Comparison of ENCODE assay signal across 20 cellular contexts in genomic region chr14:99137001-99137700, GRCh38.
DNase-seq lines count a peak whose midpoint lies in the region; ATAC-seq and TF ChIP-seq lines count a peak whose summit lies in the region.
"Had no signal": no experiment of that assay in that cellular context is flagged by ENCODE, and none has a peak within 500 bp of the region (broad histone marks: within the 10 kb centered on the region; RNA-seq: fewer than 3 reads in every experiment).

No MANE protein-coding gene starts in this region.

- intact Hi-C loops in esophagus muscularis mucosa (cut with DNase I) = no loop called here

- WGBS in esophagus muscularis mucosa = 76% methylated on average over 11 of the region's 11 CpGs

- CTCF ChIA-PET in HEK293 (lab: Yijun Ruan, JAX) = no interaction called here

- TF ChIP-seq CTCF in HEK293 (tag by site-specific recombination; IDR thresholded peaks at IDR 0.05) (peak; percentile 41; the same call in 1 of the 2 replicates), esophagus muscularis mucosa (IDR thresholded peaks at IDR 0.05) (no peak), foreskin keratinocyte (conservative IDR thresholded peaks at IDR 0.05) (no peak)

- H3K27ac ChIP-seq in HEK293 (ENCODE audit: extremely low read depth, low read depth, low read length) (no peak overlapping the region), esophagus muscularis mucosa (replicated peaks in 1 of 4) (no peak overlapping the region), foreskin keratinocyte (no peak overlapping the region)
- H3K27ac ChIP-seq: coronary artery, gastrocnemius medialis, pancreas had no signal

- H3K4me3 ChIP-seq in HEK293 (ENCODE audit: low read depth, low read length) (no peak overlapping the region), esophagus muscularis mucosa (no peak overlapping the region)
- H3K4me3 ChIP-seq: coronary artery, gastrocnemius medialis, mucosa of descending colon, pancreas had no signal

- DNase-seq in NCI-H524 (lab: John Stamatoyannopoulos, UW) (peak; percentile 83 to 95), esophagus muscularis mucosa (ENCODE audit: extremely low spot score) (peak; percentile 89), kidney tubule cell (ENCODE audit: low spot score) (no peak), mucosa of gallbladder (ENCODE audit: low spot score) (no peak), foreskin keratinocyte (no peak)
- peak; percentile 11 for DNase-seq in stimulated activated CD8-positive, alpha-beta memory T cell treated with anti-CD3 and anti-CD28 coated beads, Interleukin-4, amount 100 ng/mL, for 48 hours
- DNase-seq: activated CD4-positive, CD25-positive, alpha-beta regulatory T cell; activated naive CD4-positive, alpha-beta T cell treated with anti-CD3 and anti-CD28 coated beads, Interleukin-2, amount 10 ng/mL, durations not matched to agents 7 days and 5 days; Calu3; gastrocnemius medialis; HFFc6; mucosa of descending colon; NCI-H1092 treated with DMSO at 0.1 percent for 48 hours; NCI-H2107; NCI-H526 treated with DMSO at 0.1 percent for 48 hours; stimulated activated naive CD8-positive, alpha-beta T cell treated with anti-CD3 and anti-CD28 coated beads, Interleukin-15, amount 100 ng/mL, for 72 hours had no signal

- H3K36me3 ChIP-seq in HEK293 (ENCODE audit: control insufficient read depth in 2 of 2, insufficient read depth in 1 of 2, low read length in 2 of 2) (no peaks in the 10 kb centered on the region), esophagus muscularis mucosa (no peaks in the 10 kb centered on the region)
- H3K36me3 ChIP-seq: gastrocnemius medialis, pancreas had no signal

- H3K9me3 ChIP-seq in HEK293 (ENCODE audit: control insufficient read depth, insufficient read depth, low read depth, low read length) = no peaks in the 10 kb centered on the region
- H3K9me3 ChIP-seq in esophagus muscularis mucosa = no peaks in the 10 kb centered on the region
- H3K9me3 ChIP-seq: gastrocnemius medialis, mucosa of descending colon, pancreas had no signal

- H3K4me1 ChIP-seq in HEK293 (ENCODE audit: control insufficient read depth, insufficient read depth, low read length) (no peaks in the 10 kb centered on the region), esophagus muscularis mucosa (peaks cover 0 to 9% (median 3%) of the 10 kb centered on the region in 4 donors), foreskin keratinocyte (peaks cover 4% of the 10 kb centered on the region)
- H3K4me1 ChIP-seq: gastrocnemius medialis, pancreas had no signal

- no peaks in the 10 kb centered on the region for H3K27me3 ChIP-seq in esophagus muscularis mucosa
- H3K27me3 ChIP-seq in foreskin keratinocyte = no peaks in the 10 kb centered on the region
- H3K27me3 ChIP-seq: gastrocnemius medialis, pancreas had no signal

- TF ChIP-seq EP300 in esophagus muscularis mucosa (IDR thresholded peaks at IDR 0.05) = no peak

- POLR2A ChIA-PET in HEK293 (lab: Yijun Ruan, JAX) = no interaction called here

- ATAC-seq in foreskin keratinocyte = no peak
- ATAC-seq: gastrocnemius medialis, pancreas, sciatic nerve had no signal

- TF ChIP-seq POLR2A in esophagus muscularis mucosa (IDR thresholded peaks at IDR 0.05; ENCODE audit: low read depth) = no peak

TF ChIP-seq in HEK293, 187 proteins besides CTCF, POLR2A, EP300 and RAD21 (continues in another document):
- TF ChIP-seq SALL2 (tag by site-specific recombination; IDR thresholded peaks at IDR 0.05; ENCODE audit: borderline replicate concordance) = no peak
- no peak for TF ChIP-seq RBAK (tag by site-specific recombination; IDR thresholded peaks at IDR 0.05)
- TF ChIP-seq ZEB2 (tag by site-specific recombination; IDR thresholded peaks at IDR 0.05) = no peak
- no peak for TF ChIP-seq ZNF223 (tag by site-specific recombination; IDR thresholded peaks at IDR 0.05)
- TF ChIP-seq ZNF585B (tag by site-specific recombination; IDR thresholded peaks at IDR 0.05) = no peak
- no peak for TF ChIP-seq ZNF398 (tag by site-specific recombination; IDR thresholded peaks at IDR 0.05)
- TF ChIP-seq HOXA7 (CRISPR knock-in tag; IDR thresholded peaks at IDR 0.05; ENCODE audit: borderline replicate concordance) = no peak
- no peak for TF ChIP-seq YY1 (tag by site-specific recombination; IDR thresholded peaks at IDR 0.05)
- TF ChIP-seq ZNF639 (tag by site-specific recombination; IDR thresholded peaks at IDR 0.05) = no peak
- no peak for TF ChIP-seq ZNF624 (tag by site-specific recombination; IDR thresholded peaks at IDR 0.05)
- no peak for TF ChIP-seq ZNF830 (tag by site-specific recombination; IDR thresholded peaks at IDR 0.05; ENCODE audit: low read depth)
- no peak for TF ChIP-seq ZNF362 (tag by site-specific recombination; IDR thresholded peaks at IDR 0.05)
- no peak for TF ChIP-seq HOXD13 (CRISPR knock-in tag; IDR thresholded peaks at IDR 0.05; ENCODE audit: borderline replicate concordance)
- TF ChIP-seq ZNF518A (tag by site-specific recombination; conservative IDR thresholded peaks at IDR 0.05; ENCODE audit: low read depth) = no peak

Comparison
In these comparisons a context has a peak if more than half of its experiments do, and no peak if none do; other contexts are left out.
1. DNase-seq: peak in NCI-H524 (2 of 2), esophagus muscularis mucosa (single experiment) and stimulated activated CD8-positive, alpha-beta memory T cell treated with anti-CD3 and anti-CD28 coated beads, Interleukin-4, amount 100 ng/mL, for 48 hours (single experiment); none in kidney tubule cell (single experiment), mucosa of gallbladder (single experiment) and foreskin keratinocyte (0 of 2).